ENCODE assay signal across 16 cellular contexts in genomic region chr4:141389649-141390048, GRCh38.
"Had no signal": no experiment of that assay in that cellular context is flagged by ENCODE, and none has a peak within 500 bp of the region (broad histone marks: within the 10 kb centered on the region; RNA-seq: fewer than 3 reads in every experiment).

No MANE protein-coding gene starts in this region.

- H3K27ac Mint-ChIP-seq: activated CD4-positive, alpha-beta T cell treated with anti-CD3 and anti-CD28 coated beads for 36 hours; activated CD8-positive, alpha-beta T cell treated with anti-CD3 and anti-CD28 coated beads for 36 hours; activated naive CD8-positive, alpha-beta T cell treated with anti-CD3 and anti-CD28 coated beads, Interleukin-2, amount 50 U/mL, for 24 hours; activated T-helper 1 cell treated with anti-CD3 and anti-CD28 coated beads, Interleukin-12 subunit alpha, Interleukin-12 subunit beta, Interleukin-2, Interleukin-4 antibody, amounts not matched to agents 30 ng/mL and 10 ng/mL and 1 ng/mL, durations not matched to agents 14 hours and 24 hours and 36 hours; endodermal cell; mesothelial cell of epicardium had no signal

- H3K9me3 ChIP-seq: body of pancreas had no signal

- H3K4me1 ChIP-seq: body of pancreas, parathyroid adenoma had no signal

- H3K27ac ChIP-seq: body of pancreas, parathyroid adenoma had no signal

- H3K27me3 ChIP-seq: body of pancreas had no signal

- ATAC-seq: activated CD4-positive, alpha-beta T cell treated with anti-CD3 and anti-CD28 coated beads for 36 hours; activated CD8-positive, alpha-beta T cell treated with anti-CD3 and anti-CD28 coated beads for 36 hours; activated naive CD8-positive, alpha-beta T cell treated with anti-CD3 and anti-CD28 coated beads, Interleukin-2, amount 50 U/mL, for 24 hours; body of pancreas; left ventricle myocardium superior had no signal

- H3K79me2 ChIP-seq: parathyroid adenoma had no signal

- H3K27me3 Mint-ChIP-seq: activated CD8-positive, alpha-beta T cell treated with anti-CD3 and anti-CD28 coated beads for 36 hours; activated naive CD8-positive, alpha-beta T cell treated with anti-CD3 and anti-CD28 coated beads, Interleukin-2, amount 50 U/mL, for 24 hours had no signal

- H3K9me3 Mint-ChIP-seq: activated CD8-positive, alpha-beta T cell treated with anti-CD3 and anti-CD28 coated beads for 36 hours; activated naive CD8-positive, alpha-beta T cell treated with anti-CD3 and anti-CD28 coated beads, Interleukin-2, amount 50 U/mL, for 24 hours; activated T-helper 1 cell treated with anti-CD3 and anti-CD28 coated beads, Interleukin-12 subunit alpha, Interleukin-12 subunit beta, Interleukin-2, Interleukin-4 antibody, amounts not matched to agents 30 ng/mL and 10 ng/mL and 1 ng/mL, durations not matched to agents 14 hours and 24 hours and 36 hours; endodermal cell had no signal

- H3K4me3 ChIP-seq: body of pancreas had no signal

- H3K4me3 Mint-ChIP-seq: activated CD4-positive, alpha-beta T cell treated with anti-CD3 and anti-CD28 coated beads for 36 hours; activated CD8-positive, alpha-beta T cell treated with anti-CD3 and anti-CD28 coated beads for 36 hours; activated naive CD8-positive, alpha-beta T cell treated with anti-CD3 and anti-CD28 coated beads, Interleukin-2, amount 50 U/mL, for 24 hours; activated T-helper 1 cell treated with anti-CD3 and anti-CD28 coated beads, Interleukin-12 subunit alpha, Interleukin-12 subunit beta, Interleukin-2, Interleukin-4 antibody, amounts not matched to agents 30 ng/mL and 10 ng/mL and 1 ng/mL, durations not matched to agents 14 hours and 24 hours and 36 hours; endodermal cell; mesothelial cell of epicardium had no signal

- H2AFZ ChIP-seq: parathyroid adenoma had no signal

- H3K4me1 Mint-ChIP-seq: activated CD4-positive, alpha-beta T cell treated with anti-CD3 and anti-CD28 coated beads for 36 hours; activated naive CD8-positive, alpha-beta T cell treated with anti-CD3 and anti-CD28 coated beads, Interleukin-2, amount 50 U/mL, for 24 hours; endodermal cell had no signal

- H3K9ac ChIP-seq: parathyroid adenoma had no signal

- H3K36me3 Mint-ChIP-seq: mesothelial cell of epicardium had no signal

- DNase-seq: activated CD4-positive, alpha-beta T cell treated with anti-CD3 and anti-CD28 coated beads for 36 hours; activated CD8-positive, alpha-beta memory T cell treated with anti-CD3 and anti-CD28 coated beads, Interleukin-2, amount 50 U/mL, for 48 hours; activated CD8-positive, alpha-beta T cell treated with anti-CD3 and anti-CD28 coated beads for 36 hours; activated naive CD4-positive, alpha-beta T cell; activated naive CD8-positive, alpha-beta T cell treated with anti-CD3 and anti-CD28 coated beads, Interleukin-2, amount 50 U/mL, for 24 hours; body of pancreas; central memory CD4-positive, alpha-beta T cell; endodermal cell; head of caudate nucleus; islet precursor cell; left ventricle myocardium superior; stimulated activated CD4-positive, alpha-beta T cell treated with anti-CD3 and anti-CD28 coated beads, Interleukin-4, amount 100 ng/mL, for 4 hours; T-helper 9 cell had no signal
